Comparison of ENCODE assay signal across 31 cellular contexts in the genomic region with DNA sequence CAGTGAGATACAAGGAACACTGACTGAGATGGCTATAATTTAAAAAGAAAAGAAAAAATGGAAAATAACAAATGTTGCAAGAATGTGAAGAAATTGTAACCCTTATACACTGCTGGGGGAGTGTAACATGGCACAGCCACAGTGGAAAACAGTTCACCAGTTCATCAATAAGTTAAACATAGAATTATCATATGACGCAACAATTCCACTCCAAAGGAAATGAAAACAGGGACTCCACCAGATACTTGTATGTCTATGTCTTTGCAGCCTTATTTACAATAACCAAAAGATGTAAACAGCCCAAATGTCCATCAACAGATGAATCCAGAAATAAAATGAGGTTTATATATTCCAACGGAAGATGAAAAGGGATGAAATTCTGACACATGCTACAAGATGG.
"Had no signal": no experiment of that assay in that cellular context is flagged by ENCODE, and none has a peak within 500 bp of the region (broad histone marks: within the 10 kb centered on the region; RNA-seq: fewer than 3 reads in every experiment).

No MANE protein-coding gene starts in this region.

- ATAC-seq: naive thymus-derived CD8-positive, alpha-beta T cell; natural killer cell treated with Interleukin-12 subunit alpha and Interleukin-12 subunit beta and Interleukin-15 and Interleukin-18, amount 100 ng/mL, for 72 hours; psoas muscle; right cardiac atrium; sciatic nerve; stimulated activated memory B cell treated with anti-CD40 and anti-IgM and Interleukin-4, amounts not matched to agents 10 μg/mL and 1 μg/mL and 100 μg/mL, for 72 hours; stimulated activated naive CD8-positive, alpha-beta T cell treated with anti-CD3 and anti-CD28 coated beads, Interleukin-15, amount 100 ng/mL, for 72 hours; stimulated activated naive CD8-positive, alpha-beta T cell treated with anti-CD3 and anti-CD28 coated beads, Interleukin-15, Interleukin-2, amounts not matched to agents 100 U/mL and 50 U/mL, for 24 hours; upper lobe of right lung had no signal

- H3K27ac Mint-ChIP-seq: naive thymus-derived CD8-positive, alpha-beta T cell; natural killer cell treated with Interleukin-12 subunit alpha and Interleukin-12 subunit beta and Interleukin-15 and Interleukin-18, amount 100 ng/mL, for 72 hours; neural progenitor cell; progenitor cell of endocrine pancreas; stimulated activated memory B cell treated with anti-CD40 and anti-IgM and Interleukin-4, amounts not matched to agents 10 μg/mL and 1 μg/mL and 100 μg/mL, for 72 hours; stimulated activated naive CD8-positive, alpha-beta T cell treated with anti-CD3 and anti-CD28 coated beads, Interleukin-15, amount 100 ng/mL, for 72 hours; type B pancreatic cell had no signal

- H3K9ac ChIP-seq: neural progenitor cell, parathyroid adenoma had no signal

- H3K4me1 Mint-ChIP-seq: naive thymus-derived CD8-positive, alpha-beta T cell; stimulated activated naive CD8-positive, alpha-beta T cell treated with anti-CD3 and anti-CD28 coated beads, Interleukin-15, amount 100 ng/mL, for 72 hours had no signal

- H2AFZ ChIP-seq: neural progenitor cell, parathyroid adenoma had no signal

- H3K4me3 ChIP-seq: neural progenitor cell, ovary, psoas muscle, skin epidermis, smooth muscle cell, spleen, suprapubic skin, testis, tibial artery, transverse colon, upper lobe of right lung, uterus had no signal

- H3K9me3 ChIP-seq: ovary, psoas muscle, suprapubic skin, testis, tibial artery, transverse colon, upper lobe of right lung, uterus had no signal

- H3K79me2 ChIP-seq: parathyroid adenoma had no signal

- DNase-seq: naive thymus-derived CD8-positive, alpha-beta T cell; occipital lobe; ovary; posterior cingulate gyrus; psoas muscle; right cardiac atrium; spleen; stimulated activated CD4-positive, alpha-beta T cell treated with anti-CD3 and anti-CD28 coated beads, Interleukin-12 subunit alpha, Interleukin-12 subunit beta, amount 100 ng/mL, for 4 hours; stimulated activated CD4-positive, alpha-beta T cell treated with anti-CD3 and anti-CD28 coated beads, Interleukin-1b, Interleukin-23, amount 100 ng/mL, for 48 hours; stimulated activated CD4-positive, alpha-beta T cell treated with anti-CD3 and anti-CD28 coated beads, Interleukin-4, amount 100 ng/mL, for 1 hour; stimulated activated CD4-positive, alpha-beta T cell treated with anti-CD3 and anti-CD28 coated beads, Interleukin-4, amount 100 ng/mL, for 4 hours; stimulated activated CD8-positive, alpha-beta memory T cell treated with anti-CD3 and anti-CD28 coated beads, Interleukin-4, amount 100 ng/mL, for 48 hours; stimulated activated naive CD4-positive, alpha-beta T cell; stimulated activated naive CD8-positive, alpha-beta T cell treated with anti-CD3 and anti-CD28 coated beads, Interleukin-15, amount 100 ng/mL, for 72 hours; stimulated activated naive CD8-positive, alpha-beta T cell treated with anti-CD3 and anti-CD28 coated beads, Interleukin-15, Interleukin-2, amounts not matched to agents 100 U/mL and 50 U/mL, for 24 hours; substantia nigra; testis; tibial artery; transverse colon; upper lobe of right lung; uterus had no signal

- H3K4me3 Mint-ChIP-seq: naive thymus-derived CD8-positive, alpha-beta T cell; natural killer cell treated with Interleukin-12 subunit alpha and Interleukin-12 subunit beta and Interleukin-15 and Interleukin-18, amount 100 ng/mL, for 72 hours; neural progenitor cell; stimulated activated memory B cell treated with anti-CD40 and anti-IgM and Interleukin-4, amounts not matched to agents 10 μg/mL and 1 μg/mL and 100 μg/mL, for 72 hours; stimulated activated naive CD8-positive, alpha-beta T cell treated with anti-CD3 and anti-CD28 coated beads, Interleukin-15, amount 100 ng/mL, for 72 hours; type B pancreatic cell had no signal

- H3K4me2 ChIP-seq: neural progenitor cell, smooth muscle cell had no signal

- H3K27ac ChIP-seq: neural progenitor cell, ovary, psoas muscle, skin epidermis, spleen, suprapubic skin, testis, tibial artery, transverse colon, upper lobe of right lung, uterus had no signal

- H3K4me1 ChIP-seq: psoas muscle, spleen, suprapubic skin, testis, tibial artery, transverse colon, upper lobe of right lung, uterus had no signal

- H3K27me3 ChIP-seq: neural progenitor cell, ovary, testis, uterus had no signal

- H3K9me3 Mint-ChIP-seq: natural killer cell treated with Interleukin-12 subunit alpha and Interleukin-12 subunit beta and Interleukin-15 and Interleukin-18, amount 100 ng/mL, for 72 hours had no signal

- H3K36me3 Mint-ChIP-seq: natural killer cell treated with Interleukin-12 subunit alpha and Interleukin-12 subunit beta and Interleukin-15 and Interleukin-18, amount 100 ng/mL, for 72 hours; neural progenitor cell; type B pancreatic cell had no signal

- H3K36me3 ChIP-seq: neural progenitor cell, ovary, spleen, suprapubic skin, tibial artery, transverse colon, upper lobe of right lung, uterus had no signal
